ENCODE assay signal across 8 cellular contexts in genomic region chr10:35218339-35218955, GRCh38.
DNase-seq lines count a peak whose midpoint lies in the region; ATAC-seq, FAIRE-seq and TF ChIP-seq lines count a peak whose summit lies in the region.

No MANE protein-coding gene starts in this region.

- H3K9ac ChIP-seq in keratinocyte (ENCODE audit: control insufficient read depth, extremely low read depth, insufficient read depth, low read length): no peak overlapping the region

- H3K4me2 ChIP-seq in keratinocyte (ENCODE audit: control insufficient read depth, extremely low read depth, insufficient read depth, low read depth, low read length): peak overlapping the region; percentile 61

- no peaks in the 10 kb centered on the region for H3K9me3 ChIP-seq in keratinocyte (ENCODE audit: control insufficient read depth, low read depth, low read length)

- H4K20me1 ChIP-seq in keratinocyte (ENCODE audit: control insufficient read depth, extremely low read depth, insufficient read depth, low read length): no peaks in the 10 kb centered on the region

- H3K79me2 ChIP-seq in keratinocyte (ENCODE audit: control insufficient read depth, insufficient read depth, low read length): no peaks in the 10 kb centered on the region

- H3K4me3 ChIP-seq in WI38 (ENCODE audit: low read depth, low read length) (no peak overlapping the region), keratinocyte (ENCODE audit: control insufficient read depth in 2 of 3, extremely low read depth in 1 of 3, insufficient read depth in 2 of 3, low read depth in 1 of 3, low read length in 3 of 3) (no peak overlapping the region)

- no peaks in the 10 kb centered on the region for H3K27me3 ChIP-seq in keratinocyte (ENCODE audit: control insufficient read depth, extremely low read depth, insufficient read depth, low read length)

- no peaks in the 10 kb centered on the region for H3K36me3 ChIP-seq in keratinocyte (ENCODE audit: control insufficient read depth in 2 of 2, extremely low read depth in 1 of 2, insufficient read depth in 2 of 2, low read length in 2 of 2)

- H3K27ac ChIP-seq in keratinocyte (ENCODE audit: control insufficient read depth, insufficient read depth, low read length): no peak overlapping the region

- H3K9me1 ChIP-seq in keratinocyte (ENCODE audit: control insufficient read depth, extremely low read depth, insufficient read depth, low read length): no peaks in the 10 kb centered on the region

- peak; percentile 44 for FAIRE-seq in keratinocyte (lab: Jason Lieb, UNC)

- dilution Hi-C loops in keratinocyte (cut with MboI; ENCODE audit: extremely low pct_ligation_motif_present, low sequenced_read_pairs): no loop called here

- H3K4me1 ChIP-seq in keratinocyte (ENCODE audit: control insufficient read depth, extremely low read depth, insufficient read depth, low read length): no peaks in the 10 kb centered on the region

- in situ Hi-C loops in T47D (cut with HindIII; ENCODE audit: low pct_unique_long_range_greater_than_20kb, low sequenced_read_pairs): no loop called here

- peak; percentile 60 for ATAC-seq in HG03039 (IDR thresholded peaks at IDR 0.05; ENCODE audit: unreplicated experiment)

- DNase-seq in activated gamma-delta T cell treated with Interleukin-2 at 50 U/mL for 16 hours (peak; percentile 79), activated gamma-delta T cell (lab: John Stamatoyannopoulos, UW) (no peak), NCI-H2171 (lab: John Stamatoyannopoulos, UW) (peak; percentile 39), T47D (ENCODE audit: low read depth in 1 of 2, low spot score in 1 of 2) (peak; percentile 31 to 87), keratinocyte (ENCODE audit: low read depth, low spot score) (peak; percentile 17)
- DNase-seq in stimulated activated CD4-positive, alpha-beta T cell treated with anti-CD3 and anti-CD28 coated beads, Interleukin-1b, Interleukin-23, amount 100 ng/mL, for 24 hours (ENCODE audit: low read depth in 4 of 4, low spot score in 1 of 4): peak; percentile 74 to 86 (median 78)

- TF ChIP-seq CTCF in WI38 (IDR thresholded peaks at IDR 0.05; ENCODE audit: low read depth, low read length) (peak; percentile 61), keratinocyte (optimal IDR thresholded peaks at IDR 0.05 in 1 of 3, IDR thresholded peaks at IDR 0.05 in 1 of 3, conservative IDR thresholded peaks at IDR 0.05 in 1 of 3; ENCODE audit: extremely low read depth in 1 of 3, insufficient read depth in 2 of 3, low read length in 3 of 3) (peak; percentile 70 to 81 (median 78))

- H2AFZ ChIP-seq in keratinocyte (ENCODE audit: control insufficient read depth, low read length): no peak overlapping the region
